In the genomic region with DNA sequence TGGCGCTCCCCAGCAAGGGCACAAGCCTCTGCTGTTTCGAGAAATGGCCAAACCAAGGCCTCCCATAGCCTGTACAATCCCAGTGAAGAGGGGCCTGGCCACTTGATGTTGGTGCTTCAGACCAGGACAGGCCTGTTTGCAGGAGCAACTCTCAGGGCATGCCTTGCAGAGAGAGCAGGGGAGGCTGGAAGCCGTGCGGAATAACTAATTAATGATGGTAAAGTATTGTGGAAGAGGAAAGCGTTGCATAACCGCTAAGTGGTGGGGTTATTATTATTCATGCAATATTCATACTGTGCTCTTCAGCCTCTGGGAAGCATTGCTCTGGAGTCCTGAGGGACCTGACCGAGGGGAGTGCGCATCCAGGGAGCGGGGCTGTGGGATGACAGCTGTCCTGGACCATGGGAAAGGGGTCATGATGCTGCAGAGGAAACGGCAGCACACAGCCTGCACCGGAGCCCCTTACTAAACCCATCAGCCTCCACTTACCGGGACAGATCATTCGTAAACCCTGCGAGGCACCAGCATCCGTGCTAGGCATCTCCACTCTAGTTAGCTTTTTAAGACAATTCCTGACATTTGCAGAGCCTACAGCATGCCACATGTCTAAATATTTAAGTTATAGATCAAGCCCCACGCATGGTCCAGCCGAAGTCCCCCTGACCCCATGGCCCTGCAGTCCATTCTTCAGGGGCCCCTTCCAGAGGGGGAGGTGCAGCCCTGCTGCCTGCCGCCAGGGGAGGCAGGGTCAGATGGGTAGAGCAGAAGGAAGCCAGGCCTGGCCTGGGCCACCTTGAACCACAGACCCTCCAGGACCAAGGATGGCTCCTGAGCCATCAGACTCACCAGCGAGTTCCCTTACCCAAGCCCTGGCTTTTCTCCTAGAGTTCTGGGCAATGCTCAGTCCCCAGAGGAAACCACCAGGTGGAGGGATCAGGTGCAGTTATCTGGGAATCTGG, we compare ENCODE assay signal across 11 cellular contexts. TPM values are rescaled to one million over a fixed set of nuclear protein-coding genes. Genes with fewer than 3 reads are reported as not detected.
DNase-seq lines count a peak whose midpoint lies in the region; ATAC-seq and TF ChIP-seq lines count a peak whose summit lies in the region.
"Had no signal": no experiment of that assay in that cellular context is flagged by ENCODE, and none has a peak within 500 bp of the region (broad histone marks: within the 10 kb centered on the region; RNA-seq: fewer than 3 reads in every experiment).

No MANE protein-coding gene starts in this region.

- H4K20me1 ChIP-seq in IMR-90 (ENCODE audit: insufficient read depth, low read length): no peaks in the 10 kb centered on the region

- H3K4me1 ChIP-seq in IMR-90 (ENCODE audit: control insufficient read depth, insufficient read depth, low read length) (peaks cover 14% of the 10 kb centered on the region), endodermal cell (ENCODE audit: control insufficient read depth, insufficient read depth, low read length) (no peaks in the 10 kb centered on the region), skeletal muscle tissue (ENCODE audit: control insufficient read depth in 3 of 3, insufficient read depth in 3 of 3, low read length in 3 of 3) (peaks cover 22 to 32% (median 29%) of the 10 kb centered on the region in 3 donors), body of pancreas (no peaks in the 10 kb centered on the region)
- H3K4me1 ChIP-seq: neural progenitor cell had no signal

- peak overlapping the region; percentile 71; the same call in 1 of the 2 replicates for H3K56ac ChIP-seq in IMR-90 (ENCODE audit: extremely low read depth, insufficient read depth, low read length)

- peak overlapping the region; percentile 86 for H3K23ac ChIP-seq in IMR-90 (ENCODE audit: low read depth, low read length)

- no peaks in the 10 kb centered on the region for H3K79me1 ChIP-seq in IMR-90 (ENCODE audit: low read depth in 1 of 2, low read length in 2 of 2)

- H3K27ac Mint-ChIP-seq in endodermal cell: no peak overlapping the region
- H3K27ac Mint-ChIP-seq: activated naive CD4-positive, alpha-beta T cell treated with anti-CD3 and anti-CD28 coated beads, Interleukin-2, amount 50 U/mL, for 24 hours; neural progenitor cell had no signal

- no TSS peak for BruUV-seq in IMR-90 (replicated peaks; lab: Mats Ljungman, UMichigan)

- H3K14ac ChIP-seq in IMR-90 (replicated peaks; ENCODE audit: low read depth, low read length): peak overlapping the region; percentile 97

- peak overlapping the region; percentile 97 for H2BK20ac ChIP-seq in IMR-90 (ENCODE audit: low read depth, low read length)

- H3K27me3 ChIP-seq in IMR-90 (ENCODE audit: control insufficient read depth, insufficient read depth, low read length): no peaks in the 10 kb centered on the region
- H3K27me3 ChIP-seq in endodermal cell (ENCODE audit: control insufficient read depth, insufficient read depth, low read length, poor library complexity, severe bottlenecking): no peaks in the 10 kb centered on the region
- no peaks in the 10 kb centered on the region for H3K27me3 ChIP-seq in skeletal muscle tissue (ENCODE audit: control insufficient read depth in 3 of 3, insufficient read depth in 3 of 3, low read length in 3 of 3)
- no peaks in the 10 kb centered on the region for H3K27me3 ChIP-seq in body of pancreas
- H3K27me3 ChIP-seq: neural progenitor cell had no signal

- no peaks in the 10 kb centered on the region for H3K9me3 ChIP-seq in IMR-90 (ENCODE audit: control insufficient read depth, insufficient read depth, low read length)
- H3K9me3 ChIP-seq in endodermal cell (ENCODE audit: control insufficient read depth, low read length): no peaks in the 10 kb centered on the region
- H3K9me3 ChIP-seq in skeletal muscle tissue (ENCODE audit: control insufficient read depth in 3 of 3, low read length in 3 of 3): no peaks in the 10 kb centered on the region
- H3K9me3 ChIP-seq in body of pancreas: no peaks in the 10 kb centered on the region

- CTCF ChIA-PET in IMR-90 (lab: Yijun Ruan, JAX): no interaction called here

- peak overlapping the region; percentile 95 for H4K91ac ChIP-seq in IMR-90 (ENCODE audit: insufficient read depth, low read depth, low read length)

- no peaks in the 10 kb centered on the region for H3K9me3 Mint-ChIP-seq in endodermal cell
- H3K9me3 Mint-ChIP-seq: activated naive CD4-positive, alpha-beta T cell treated with anti-CD3 and anti-CD28 coated beads, Interleukin-2, amount 50 U/mL, for 24 hours; neural progenitor cell had no signal

- peak overlapping the region; percentile 91 for H2AFZ ChIP-seq in IMR-90 (replicated peaks; ENCODE audit: low read length, poor library complexity)
- H2AFZ ChIP-seq: neural progenitor cell had no signal

- TF ChIP-seq CTCF in IMR-90 (conservative IDR thresholded peaks at IDR 0.05; ENCODE audit: low read depth, low read length): no peak
- peak; percentile 26 for TF ChIP-seq CTCF in endodermal cell (conservative IDR thresholded peaks at IDR 0.05)
- no peak for TF ChIP-seq CTCF in body of pancreas (IDR thresholded peaks at IDR 0.05)

- no peak for DNase-seq in IMR-90
- DNase-seq in endodermal cell: no peak
- DNase-seq in hepatic stellate cell (ENCODE audit: low spot score): no peak
- no peak for DNase-seq in middle frontal gyrus (ENCODE audit: extremely low spot score, low spot score)
- no peak for DNase-seq in body of pancreas

- WGBS in IMR-90 (ENCODE audit: extremely low coverage in 2 of 2, insufficient read length in 1 of 2), 2 experiments: 73% methylated on average over 8 of the region's 19 CpGs; no CpG with 5 or more reads in 1 of the 2 experiments
- WGBS in endodermal cell (ENCODE audit: insufficient coverage in 1 of 2, insufficient read length in 1 of 2), 2 experiments: 86 to 94% methylated on average over 17 to 19 of the region's 19 CpGs
- WGBS in body of pancreas, 2 donors: 84 to 89% methylated on average over 18 to 19 of the region's 19 CpGs

- peak overlapping the region; percentile 65 for H2AK5ac ChIP-seq in IMR-90 (ENCODE audit: low read depth, low read length)

- TF ChIP-seq POLR2A in IMR-90 (IDR thresholded peaks at IDR 0.05; ENCODE audit: low read depth, low read length) (no peak), body of pancreas (IDR thresholded peaks at IDR 0.05) (no peak)

- H3K36me3 ChIP-seq in IMR-90 (ENCODE audit: control insufficient read depth, insufficient read depth, low read length): no peaks in the 10 kb centered on the region
- no peaks in the 10 kb centered on the region for H3K36me3 ChIP-seq in endodermal cell (ENCODE audit: control insufficient read depth, insufficient read depth, low read length)
- no peaks in the 10 kb centered on the region for H3K36me3 ChIP-seq in skeletal muscle tissue (ENCODE audit: control insufficient read depth in 3 of 3, insufficient read depth in 3 of 3, low read length in 3 of 3)
- no peaks in the 10 kb centered on the region for H3K36me3 ChIP-seq in body of pancreas (replicated peaks in 1 of 2; ENCODE audit: insufficient read depth in 1 of 2, low read depth in 2 of 2)
- H3K36me3 ChIP-seq: neural progenitor cell had no signal

- in situ Hi-C loops in IMR-90 (cut with MboI; ENCODE audit: low sequenced_read_pairs): no loop called here

- peak overlapping the region; percentile 91; the same call in 2 of the 3 replicates for H2BK15ac ChIP-seq in IMR-90 (ENCODE audit: low read depth, low read length)

- peaks cover 22% of the 10 kb centered on the region for H3K4me1 Mint-ChIP-seq in endodermal cell
- H3K4me1 Mint-ChIP-seq: activated naive CD4-positive, alpha-beta T cell treated with anti-CD3 and anti-CD28 coated beads, Interleukin-2, amount 50 U/mL, for 24 hours had no signal

- POLR2A ChIA-PET in IMR-90 (lab: Charles Lee; ENCODE audit: unreplicated experiment): no interaction called here

- H2BK5ac ChIP-seq in IMR-90 (ENCODE audit: low read depth, low read length, poor library complexity, severe bottlenecking): peak overlapping the region; percentile 86

- peak overlapping the region; percentile 45 for H2AK9ac ChIP-seq in IMR-90 (replicated peaks; ENCODE audit: low read depth, low read length, poor library complexity)

- H3K4ac ChIP-seq in IMR-90 (ENCODE audit: low read depth, low read length): peak overlapping the region; percentile 99

- H4K8ac ChIP-seq in IMR-90 (ENCODE audit: low read depth in 2 of 2, low read length in 2 of 2): peak overlapping the region; percentile 89 to 91

- H3K27ac ChIP-seq in IMR-90 (ENCODE audit: insufficient read depth, low read length) (peak overlapping the region; percentile 61), endodermal cell (ENCODE audit: low read depth, low read length) (no peak overlapping the region), skeletal muscle tissue (ENCODE audit: low read depth, low read length) (peak overlapping the region; percentile 76), body of pancreas (peak overlapping the region in 1 of 4 donors; percentile 13)
- H3K27ac ChIP-seq: neural progenitor cell had no signal

- H3K36me3 Mint-ChIP-seq in endodermal cell (ENCODE audit: low read depth): no peaks in the 10 kb centered on the region
- H3K36me3 Mint-ChIP-seq: activated naive CD4-positive, alpha-beta T cell treated with anti-CD3 and anti-CD28 coated beads, Interleukin-2, amount 50 U/mL, for 24 hours; neural progenitor cell had no signal

- H3K4me3 ChIP-seq in IMR-90 (ENCODE audit: insufficient read depth, low read depth, low read length): no peak overlapping the region
- H3K4me3 ChIP-seq in endodermal cell (ENCODE audit: low read length): no peak overlapping the region
- no peak overlapping the region for H3K4me3 ChIP-seq in skeletal muscle tissue (ENCODE audit: low read length in 3 of 3)
- H3K4me3 ChIP-seq in body of pancreas: no peak overlapping the region
- H3K4me3 ChIP-seq: neural progenitor cell had no signal

- H3K9me1 ChIP-seq in IMR-90 (ENCODE audit: insufficient read depth, low read length): peaks cover 25% of the 10 kb centered on the region

- no peak overlapping the region for H3K4me2 ChIP-seq in IMR-90 (ENCODE audit: low read depth, low read length)
- H3K4me2 ChIP-seq: neural progenitor cell had no signal

- peak overlapping the region; percentile 28 for H4K5ac ChIP-seq in IMR-90 (ENCODE audit: low read depth, low read length)

- H3K4me3 Mint-ChIP-seq in endodermal cell: no peak overlapping the region
- H3K4me3 Mint-ChIP-seq: activated naive CD4-positive, alpha-beta T cell treated with anti-CD3 and anti-CD28 coated beads, Interleukin-2, amount 50 U/mL, for 24 hours; neural progenitor cell had no signal

- H2BK120ac ChIP-seq in IMR-90 (ENCODE audit: low read depth, low read length): peak overlapping the region; percentile 97

- peak overlapping the region; percentile 40; the same call in 1 of the 2 replicates for H3K18ac ChIP-seq in IMR-90 (ENCODE audit: low read depth, low read length)

- TF ChIP-seq RAD21 in IMR-90 (IDR thresholded peaks at IDR 0.05; ENCODE audit: low read length): no peak

- ATAC-seq in GM19438 (IDR thresholded peaks at IDR 0.05; ENCODE audit: low read depth, unreplicated experiment) (peak; percentile 6), IMR-90 (ENCODE audit: low read depth) (peak; percentile 4), GM19397 (IDR thresholded peaks at IDR 0.05; ENCODE audit: unreplicated experiment) (no peak), body of pancreas (no peak)

- dilution Hi-C loops in IMR-90 (cut with HindIII; ENCODE audit: low sequenced_read_pairs, unreplicated experiment): no loop called here

- H3K9ac ChIP-seq in IMR-90 (ENCODE audit: low read depth, low read length): no peak overlapping the region
- H3K9ac ChIP-seq in endodermal cell (ENCODE audit: extremely low read depth, low read length, poor library complexity, severe bottlenecking): no peak overlapping the region
- H3K9ac ChIP-seq in skeletal muscle tissue (ENCODE audit: low read depth in 1 of 3, low read length in 3 of 3): peak overlapping the region in 2 of 3 donors; percentile 38 to 50
- H3K9ac ChIP-seq: neural progenitor cell had no signal

- no peaks in the 10 kb centered on the region for H3K27me3 Mint-ChIP-seq in endodermal cell (ENCODE audit: insufficient read depth)

- intact Hi-C loops in IMR-90 (cut with micrococcal nuclease) (no loop called here), body of pancreas (cut with DNase I) (no loop called here)

RNA-seq across cellular contexts. Expression of a gene that starts 11.6 kb away (rescaled TPM):
- total RNA-seq in IMR-90 (2012; rRNA removed): not detected in 2 replicates
- not detected in 2 replicates for polyA plus RNA-seq in IMR-90 (2012; rRNA removed)
- not detected in 2 replicates for polyA plus RNA-seq in IMR-90 (2012; cell fraction: cytosol; rRNA removed)
- polyA plus RNA-seq in IMR-90 (2012; cell fraction: nucleus; rRNA removed; ENCODE audit: low replicate concordance): 0.21 TPM in 1 of 2 replicates, not detected in the other
- total RNA-seq in endodermal cell: not detected
- not detected for polyA plus RNA-seq in endodermal cell (2013, experiment 1 of 2)
- polyA plus RNA-seq in endodermal cell (2013, experiment 2 of 2): not detected
- total RNA-seq in skeletal muscle tissue: 6.8 TPM
- total RNA-seq in body of pancreas: 1 to 10 TPM; 4.3 to 9.3 TPM
- total RNA-seq: SK-MEL-5 had no signal

RNA-seq across cellular contexts. Expression of a gene that starts 42.8 kb away (rescaled TPM):
- total RNA-seq in IMR-90 (2012; rRNA removed) (not detected in 2 replicates), endodermal cell (not detected), skeletal muscle tissue (not detected), body of pancreas (not detected)
- polyA plus RNA-seq in IMR-90 (2012; rRNA removed): not detected in 2 replicates
- polyA plus RNA-seq in IMR-90 (2012; cell fraction: cytosol; rRNA removed): not detected in 2 replicates
- not detected in 2 replicates for polyA plus RNA-seq in IMR-90 (2012; cell fraction: nucleus; rRNA removed; ENCODE audit: low replicate concordance)
- not detected for polyA plus RNA-seq in endodermal cell (2013, experiment 1 of 2)
- not detected for polyA plus RNA-seq in endodermal cell (2013, experiment 2 of 2)
- total RNA-seq: SK-MEL-5 had no signal

Comparison
In these comparisons a context has a peak if more than half of its experiments do, and no peak if none do; other contexts are left out.
1. ATAC-seq: peak in GM19438 (single experiment) and IMR-90 (single experiment); none in GM19397 (single experiment) and body of pancreas (single experiment).
2. H3K9ac ChIP-seq: peak in skeletal muscle tissue (2 of 3); none in IMR-90 (single experiment) and endodermal cell (single experiment).